In the genomic region with DNA sequence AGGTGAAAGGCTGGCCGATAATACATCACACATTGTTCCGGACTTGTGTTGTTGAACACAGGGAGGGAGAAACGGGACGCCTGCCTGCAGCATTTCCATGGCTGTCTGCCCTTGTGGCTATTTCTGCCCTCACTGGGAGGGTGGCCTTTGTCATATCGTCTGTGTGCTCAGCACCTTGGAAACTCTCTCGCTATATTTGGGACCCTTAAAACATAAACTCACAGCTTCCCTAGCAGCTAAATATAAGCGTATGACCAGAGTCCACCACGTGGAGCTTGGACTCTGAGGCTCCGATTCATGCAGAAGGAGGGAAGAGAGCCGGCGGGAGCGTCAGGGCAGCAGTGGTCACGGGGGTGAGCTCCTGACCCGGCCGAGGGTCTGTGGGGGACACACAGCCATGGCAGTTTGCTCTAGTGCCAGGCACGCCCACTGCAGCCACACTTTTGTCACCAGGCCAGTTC, we compare ENCODE assay signal across 1 cellular context.
TF ChIP-seq lines count a peak whose summit lies in the region.

No MANE protein-coding gene starts in this region.

TF ChIP-seq in H1, 55 proteins besides CTCF, POLR2A, EP300 and RAD21 (continued from another document):
- no peak for TF ChIP-seq KDM4A (IDR thresholded peaks at IDR 0.05; ENCODE audit: low read depth, low read length, severe bottlenecking)
- no peak for TF ChIP-seq CHD7 (IDR thresholded peaks at IDR 0.05; ENCODE audit: insufficient replicate concordance, low read length)
- TF ChIP-seq SIN3A (conservative IDR thresholded peaks at IDR 0.05 in 1 of 2, IDR thresholded peaks at IDR 0.05 in 1 of 2; ENCODE audit: low read depth in 1 of 2, low read length in 2 of 2), result no peak
- no peak for TF ChIP-seq SUZ12 (IDR thresholded peaks at IDR 0.05; ENCODE audit: low read length)
- no peak for TF ChIP-seq CTBP2 (IDR thresholded peaks at IDR 0.05; ENCODE audit: borderline replicate concordance, insufficient read depth, insufficient read length, low read length)
- no peak for TF ChIP-seq JUN (IDR thresholded peaks at IDR 0.05; ENCODE audit: low read depth, low read length)
TF ChIP-seq in H1: peak in this region for 0.
